ENCODE assay signal across 11 cellular contexts in genomic region chr16:68444058-68444657, GRCh38. TPM values are rescaled to one million over a fixed set of nuclear protein-coding genes. Genes with fewer than 3 reads are reported as not detected.
DNase-seq lines count a peak whose midpoint lies in the region; ATAC-seq and TF ChIP-seq lines count a peak whose summit lies in the region.
"Had no signal": no experiment of that assay in that cellular context is flagged by ENCODE, and none has a peak within 500 bp of the region (broad histone marks: within the 10 kb centered on the region; RNA-seq: fewer than 3 reads in every experiment).

No MANE protein-coding gene starts in this region.

- no peaks in the 10 kb centered on the region; a peak in 1 of 5 replicates for H3K9me3 Mint-ChIP-seq in H9

- H2BK120ac ChIP-seq in H9 (ENCODE audit: low read depth, low read length, poor library complexity, severe bottlenecking) = no peak overlapping the region

- no peak overlapping the region for H3K4me3 ChIP-seq in adrenal gland

- H2BK15ac ChIP-seq in H9 (ENCODE audit: low read depth, low read length) = no peak overlapping the region

- H3K9ac ChIP-seq in H9 (ENCODE audit: extremely low read depth, insufficient read length, low read length) = no peak overlapping the region

- H3K23me2 ChIP-seq in H9 (ENCODE audit: insufficient read length, low read depth, low read length, poor library complexity, severe bottlenecking) = peaks cover 10% of the 10 kb centered on the region

- peaks cover 11% of the 10 kb centered on the region; the same call in 1 of the 2 replicates for H3K27me3 ChIP-seq in H9 (ENCODE audit: insufficient read depth, low read length)
- no peaks in the 10 kb centered on the region for H3K27me3 ChIP-seq in adrenal gland

- no peak overlapping the region for H4K8ac ChIP-seq in H9 (replicated peaks; ENCODE audit: insufficient read length, low read depth, low read length)

- peak; percentile 58 for DNase-seq in A172 (ENCODE audit: low spot score)
- DNase-seq in H9 = peak; percentile 76
- peak in 6 of 7 donors; percentile 27 to 46 (median 41) for DNase-seq in adrenal gland
- DNase-seq in islet precursor cell = peak; percentile 89
- DNase-seq in midbrain (lab: John Stamatoyannopoulos, UW) = no peak
- no peak for DNase-seq in NCI-H146 treated with DMSO at 0.1 percent for 48 hours (lab: John Stamatoyannopoulos, UW; ENCODE audit: unreplicated experiment)
- DNase-seq in NCI-H1694 (lab: John Stamatoyannopoulos, UW) = no peak
- DNase-seq: COR-L47; naive thymus-derived CD4-positive, alpha-beta T cell had no signal

- H3K4me1 ChIP-seq in H9 (ENCODE audit: insufficient read depth, low read length) (no peaks in the 10 kb centered on the region), adrenal gland (replicated peaks in 1 of 2) (peaks cover 11 to 14% of the 10 kb centered on the region in 2 donors)

- H3K27ac Mint-ChIP-seq in H9 = no peak overlapping the region
- H3K27ac Mint-ChIP-seq: naive thymus-derived CD4-positive, alpha-beta T cell had no signal

- H3K14ac ChIP-seq in H9 (ENCODE audit: insufficient read depth, low read length) = no peak overlapping the region

- H3K79me1 ChIP-seq in H9 (ENCODE audit: insufficient read depth, low read depth, low read length, poor library complexity, severe bottlenecking) = no peaks in the 10 kb centered on the region

- H4K5ac ChIP-seq in H9 (ENCODE audit: insufficient read length, low read depth, low read length) = no peak overlapping the region

- no peak overlapping the region for H2AFZ ChIP-seq in H9 (ENCODE audit: low read length)

- no peak overlapping the region for H3K4me3 Mint-ChIP-seq in H9
- H3K4me3 Mint-ChIP-seq: naive thymus-derived CD4-positive, alpha-beta T cell had no signal

- no peak overlapping the region for H3K27ac ChIP-seq in H9 (ENCODE audit: insufficient read length, low read depth, low read length)
- no peak overlapping the region for H3K27ac ChIP-seq in adrenal gland

- WGBS in H9 (ENCODE audit: extremely low coverage, insufficient read length, low lambda C conversion rate) = no CpG with 5 or more reads among the region's 3 CpGs
- 31 to 40% (median 35%) methylated on average over 3 of the region's 3 CpGs for WGBS in adrenal gland, 4 donors

- intact Hi-C loops in adrenal gland (cut with DNase I) = no loop called here

- H4K91ac ChIP-seq in H9 (ENCODE audit: insufficient read length, low read depth, low read length) = no peak overlapping the region

- no peak for ATAC-seq in GM19035 (IDR thresholded peaks at IDR 0.05; ENCODE audit: unreplicated experiment)
- ATAC-seq: naive thymus-derived CD4-positive, alpha-beta T cell had no signal

- no peak overlapping the region for H3K18ac ChIP-seq in H9 (ENCODE audit: insufficient read length, low read depth, low read length)

- H3K56ac ChIP-seq in H9 (ENCODE audit: insufficient read length, low read depth, low read length) = no peak overlapping the region

- H3K4me1 Mint-ChIP-seq in H9 = peaks cover 3 to 17% of the 10 kb centered on the region in 2 experiments

- H3K36me3 Mint-ChIP-seq in H9 (ENCODE audit: insufficient read depth in 1 of 3, low read depth in 3 of 3) = no peaks in the 10 kb centered on the region; a peak in 1 of 7 replicates
- H3K36me3 Mint-ChIP-seq: naive thymus-derived CD4-positive, alpha-beta T cell had no signal

- TF ChIP-seq CTCF in H9 (conservative IDR thresholded peaks at IDR 0.05) (no peak), adrenal gland (IDR thresholded peaks at IDR 0.05) (no peak)

- H3T11ph ChIP-seq in H9 (ENCODE audit: low read length) = no peak overlapping the region

- H3K79me2 ChIP-seq in H9 (ENCODE audit: insufficient read depth, low read length) = no peaks in the 10 kb centered on the region

- no peak overlapping the region for H2BK5ac ChIP-seq in H9 (ENCODE audit: insufficient read length, low read length)

- H3K9me3 ChIP-seq in H9 (ENCODE audit: control insufficient read depth, low read depth, low read length) (no peaks in the 10 kb centered on the region), adrenal gland (replicated peaks in 1 of 3) (no peaks in the 10 kb centered on the region)

- TF ChIP-seq POLR2A in adrenal gland (IDR thresholded peaks at IDR 0.05) = no peak

- H3K27me3 Mint-ChIP-seq in H9 (ENCODE audit: low read depth) = peaks cover 50% of the 10 kb centered on the region

- H2BK12ac ChIP-seq in H9 (ENCODE audit: insufficient read length, low read depth, low read length) = no peak overlapping the region

- H3K4me2 ChIP-seq in H9 (ENCODE audit: insufficient read depth, insufficient read length, low read length) = no peak overlapping the region

- H3K4ac ChIP-seq in H9 (ENCODE audit: low read depth, low read length) = no peak overlapping the region

- H4K20me1 ChIP-seq in H9 (ENCODE audit: control insufficient read depth, insufficient read depth, insufficient read length) = no peaks in the 10 kb centered on the region

- H3K23ac ChIP-seq in H9 (ENCODE audit: insufficient read length, low read depth, low read length) = no peak overlapping the region

- no peak overlapping the region for H2AK5ac ChIP-seq in H9 (ENCODE audit: insufficient read length, low read length)

- no peaks in the 10 kb centered on the region for H3K36me3 ChIP-seq in adrenal gland (replicated peaks in 1 of 2)

- no peak overlapping the region for H2BK20ac ChIP-seq in H9 (ENCODE audit: low read depth, low read length, poor library complexity, severe bottlenecking)

RNA-seq across cellular contexts. Expression of gene SMPD3, which starts 4.2 kb away (rescaled TPM):
- 0.12 and 0.65 TPM in 2 replicates for total RNA-seq in A172 (2014; rRNA removed; shearing (Covaris generic))
- total RNA-seq in H9 (2021) = 0.70 and 0.94 TPM in 2 replicates
- total RNA-seq in adrenal gland = 1 to 10 TPM in 3 of 8 donors, under 1 TPM in 3, not detected in 2; 0.32 to 7.8 (median 1.7) TPM
- polyA plus RNA-seq in adrenal gland = 1 to 10 TPM; 1.1 to 7.7 (median 1.3) TPM
- total RNA-seq: epithelial cell of proximal tubule had no signal

Comparison
In these comparisons a context has a peak if more than half of its experiments do, and no peak if none do; other contexts are left out.
1. DNase-seq: peak in A172 (single experiment), H9 (single experiment), adrenal gland (6 of 7) and islet precursor cell (single experiment); none in midbrain (single experiment), NCI-H146 treated with DMSO at 0.1 percent for 48 hours (single experiment) and NCI-H1694 (single experiment).